In genomic region chr2:15554525-15555218, GRCh38 we compare ENCODE assay signal across 29 cellular contexts. TPM values are rescaled to one million over a fixed set of nuclear protein-coding genes. Genes with fewer than 3 reads are reported as not detected.
A peak's percentile ranks its signal among the peaks of the same experiment; 100 is the strongest.
DNase-seq lines count a peak whose midpoint lies in the region; ATAC-seq, FAIRE-seq and TF ChIP-seq lines count a peak whose summit lies in the region.
"Had no signal": no experiment of that assay in that cellular context is flagged by ENCODE, and none has a peak within 500 bp of the region (broad histone marks: within the 10 kb centered on the region; RNA-seq: fewer than 3 reads in every experiment).

No MANE protein-coding gene starts in this region.

- no peaks in the 10 kb centered on the region for H3K9me3 Mint-ChIP-seq in MCF 10A (ENCODE audit: unreplicated experiment)
- H3K9me3 Mint-ChIP-seq: activated CD4-positive, alpha-beta T cell treated with anti-CD3 and anti-CD28 coated beads, Interleukin-2, amount 10 ng/mL, durations not matched to agents 24 days and 14 days; activated naive CD4-positive, alpha-beta T cell treated with anti-CD3 and anti-CD28 coated beads for 36 hours; endodermal cell; natural killer cell treated with Interleukin-12 subunit alpha and Interleukin-12 subunit beta and Interleukin-15 and Interleukin-18, amount 100 ng/mL, for 72 hours; stimulated activated memory B cell treated with anti-CD40 and anti-IgM and Interleukin-4, amounts not matched to agents 10 μg/mL and 1 μg/mL and 100 μg/mL, for 72 hours had no signal

- H3K4me2 ChIP-seq in K562 (ENCODE audit: insufficient read depth, low read length) = peak overlapping the region; percentile 78
- H3K4me2 ChIP-seq: hepatocyte had no signal

- 4% methylated on average over 5 of the region's 5 CpGs for WGBS in K562 (ENCODE audit: insufficient coverage, low coverage, missing lambda C conversion rate)

- intact Hi-C loops in MCF 10A (cut with micrococcal nuclease) = no loop called here
- intact Hi-C loops in breast epithelium (cut with DNase I; ENCODE audit: low total_unique reads) = no loop called here
- intact Hi-C loops in K562 (cut with micrococcal nuclease) = no loop called here

- H3K27ac ChIP-seq in breast epithelium (no peak overlapping the region), K562 (ENCODE audit: extremely low read depth, low read depth, low read length) (peak overlapping the region; percentile 95)
- H3K27ac ChIP-seq: esophagus muscularis mucosa, WERI-Rb-1 had no signal

- CTCF ChIA-PET in MCF 10A (lab: Yijun Ruan, JAX) = interaction anchor here (0.6 to 2.0 kb wide), 5 partner anchors 21 to 95 kb away, joined by 3 to 9 read pairs (median 3); no protein-coding TSS in a partner anchor
- CTCF ChIA-PET in K562 (lab: Yijun Ruan, JAX; ENCODE audit: low intra/inter-chr PET ratio) = no interaction called here
- CTCF ChIA-PET in GM10248 (lab: Yijun Ruan, JAX) = interaction anchor here (1.3 kb wide), 1 partner anchor 23 kb away, joined by 7 read pairs; no protein-coding TSS in a partner anchor

- TF ChIP-seq CTCF in MCF 10A (IDR thresholded peaks at IDR 0.05; ENCODE audit: unreplicated experiment) (no peak), breast epithelium (IDR thresholded peaks at IDR 0.05) (no peak), K562 (IDR thresholded peaks at IDR 0.05 in 2 of 3, conservative IDR thresholded peaks at IDR 0.05 in 1 of 3; ENCODE audit: insufficient read depth in 2 of 3, low read depth in 1 of 3, low read length in 3 of 3) (no peak), fibroblast of mammary gland (conservative IDR thresholded peaks at IDR 0.05; ENCODE audit: control insufficient read depth, insufficient read depth, low read depth, low read length) (no peak), GM10248 (IDR thresholded peaks at IDR 0.05; ENCODE audit: control extremely low read depth, extremely low read depth, low read depth, missing control alignments) (no peak)

- H3K4me3 ChIP-seq in breast epithelium = no peak overlapping the region
- H3K4me3 ChIP-seq in K562 = peak overlapping the region; percentile 9; the same call in 1 of the 2 replicates
- no peak overlapping the region for H3K4me3 ChIP-seq in fibroblast of mammary gland (ENCODE audit: control insufficient read depth, low read depth, low read length)
- H3K4me3 ChIP-seq: esophagus muscularis mucosa, GM12878, hepatocyte had no signal

- BruUV-seq in MCF 10A (replicated peaks; lab: Mats Ljungman, UMichigan) (no TSS peak), K562 (replicated peaks; lab: Mats Ljungman, UMichigan) (no TSS peak)

- no peaks in the 10 kb centered on the region for H4K20me1 ChIP-seq in K562 (replicated peaks; ENCODE audit: control insufficient read depth, insufficient read depth, low read length)

- peak; percentile 74 for FAIRE-seq in K562 (lab: Jason Lieb, UNC)
- FAIRE-seq: GM12878, RCC 7860 had no signal

- H3K9me3 ChIP-seq in breast epithelium = no peaks in the 10 kb centered on the region
- no peaks in the 10 kb centered on the region for H3K9me3 ChIP-seq in K562 (replicated peaks; ENCODE audit: control insufficient read depth, insufficient read depth, low read depth, low read length)
- H3K9me3 ChIP-seq: esophagus muscularis mucosa had no signal

- H3K36me3 Mint-ChIP-seq in MCF 10A (ENCODE audit: insufficient read depth, unreplicated experiment) = peaks cover 24% of the 10 kb centered on the region

- H3K9me1 ChIP-seq in K562 (ENCODE audit: control insufficient read depth, insufficient read depth, low read length) = no peaks in the 10 kb centered on the region

- H3K27me3 ChIP-seq in breast epithelium (no peaks in the 10 kb centered on the region), K562 (ENCODE audit: control insufficient read depth in 2 of 2, insufficient read depth in 2 of 2, low read length in 2 of 2) (no peaks in the 10 kb centered on the region)
- H3K27me3 ChIP-seq: esophagus muscularis mucosa, hepatocyte had no signal

- H3K4me1 ChIP-seq in breast epithelium (no peaks in the 10 kb centered on the region), K562 (replicated peaks in 1 of 2; ENCODE audit: control insufficient read depth in 2 of 2, insufficient read depth in 2 of 2, low read length in 2 of 2) (peaks cover 16 to 36% of the 10 kb centered on the region in 2 experiments)

- H2AFZ ChIP-seq in K562 (ENCODE audit: low read depth, low read length) = no peak overlapping the region
- H2AFZ ChIP-seq: hepatocyte had no signal

- peaks cover 14% of the 10 kb centered on the region for H3K4me1 Mint-ChIP-seq in MCF 10A (ENCODE audit: insufficient read depth, unreplicated experiment)

- POLR2A ChIA-PET in MCF 10A (lab: Yijun Ruan, JAX) (no interaction called here), K562 (lab: Yijun Ruan, JAX) (interaction anchor here (0.7 to 2.7 kb wide), 10 partner anchors 7 to 58 kb away, joined by 3 to 13 read pairs (median 4); partner anchors contain the start of gene NBAS), GM10248 (lab: Yijun Ruan, JAX) (no interaction called here)

- TF ChIP-seq RAD21 in K562 (CRISPR knock-in tag; conservative IDR thresholded peaks at IDR 0.05 in 1 of 2, IDR thresholded peaks at IDR 0.05 in 1 of 2) = peak; percentile 19 to 21; a peak in 2 of 4 replicates

- DNase-seq in MCF 10A (ENCODE audit: unreplicated experiment) = no peak
- no peak for DNase-seq in breast epithelium (ENCODE audit: low spot score in 2 of 2)
- peak in 1 of 4 experiments; percentile 62 for DNase-seq in K562 (ENCODE audit: extremely low read depth in 1 of 4, low spot score in 3 of 4)
- DNase-seq in fibroblast of mammary gland (ENCODE audit: low read depth) = peak; percentile 22
- peak; percentile 10 for DNase-seq in stromal cell of bone marrow (ENCODE audit: low read depth)
- DNase-seq in GM10248 (ENCODE audit: extremely low spot score) = no peak
- DNase-seq: ACHN; activated CD4-positive, alpha-beta T cell treated with anti-CD3 and anti-CD28 coated beads, Interleukin-2, amount 10 ng/mL, durations not matched to agents 24 days and 14 days; activated naive CD4-positive, alpha-beta T cell treated with anti-CD3 and anti-CD28 coated beads for 36 hours; cortex of kidney; EL; endodermal cell; H7; left colon; NCI-H1048; NCI-H774; SHP77 treated with DMSO at 0.1 percent for 48 hours; substantia nigra; SW 1271; trophoblast cell; WERI-Rb-1 had no signal

- H3K36me3 ChIP-seq in breast epithelium (no peaks in the 10 kb centered on the region), K562 (ENCODE audit: control insufficient read depth, insufficient read depth, low read length) (peaks cover 67% of the 10 kb centered on the region)

- in situ Hi-C loops in K562 (cut with MboI) = no loop called here

- TF ChIP-seq EP300 in K562 (IDR thresholded peaks at IDR 0.05; ENCODE audit: low read length) = peak; percentile 61; the same call in 1 of the 2 replicates

- H3K9ac ChIP-seq in K562 (ENCODE audit: insufficient read depth in 1 of 2, low read depth in 2 of 2, low read length in 2 of 2) = peak overlapping the region in 1 of 2 experiments; percentile 76; a peak in 3 of 4 replicates

- ATAC-seq in K562 (peak; percentile 57), HG03045 (IDR thresholded peaks at IDR 0.05; ENCODE audit: unreplicated experiment) (no peak), HG02870 (IDR thresholded peaks at IDR 0.05; ENCODE audit: unreplicated experiment) (no peak)
- ATAC-seq: GM12878; left colon; natural killer cell treated with Interleukin-12 subunit alpha and Interleukin-12 subunit beta and Interleukin-15 and Interleukin-18, amount 100 ng/mL, for 72 hours; stimulated activated memory B cell treated with anti-CD40 and anti-IgM and Interleukin-4, amounts not matched to agents 10 μg/mL and 1 μg/mL and 100 μg/mL, for 72 hours had no signal

- no peaks in the 10 kb centered on the region for H3K27me3 Mint-ChIP-seq in MCF 10A (ENCODE audit: insufficient read depth, unreplicated experiment)
- H3K27me3 Mint-ChIP-seq: activated CD4-positive, alpha-beta T cell treated with anti-CD3 and anti-CD28 coated beads, Interleukin-2, amount 10 ng/mL, durations not matched to agents 24 days and 14 days; natural killer cell treated with Interleukin-12 subunit alpha and Interleukin-12 subunit beta and Interleukin-15 and Interleukin-18, amount 100 ng/mL, for 72 hours; stimulated activated memory B cell treated with anti-CD40 and anti-IgM and Interleukin-4, amounts not matched to agents 10 μg/mL and 1 μg/mL and 100 μg/mL, for 72 hours had no signal

- peak overlapping the region; percentile 12 for H3K4me3 Mint-ChIP-seq in MCF 10A (ENCODE audit: unreplicated experiment)
- H3K4me3 Mint-ChIP-seq: activated CD4-positive, alpha-beta T cell treated with anti-CD3 and anti-CD28 coated beads, Interleukin-2, amount 10 ng/mL, durations not matched to agents 24 days and 14 days; activated naive CD4-positive, alpha-beta T cell treated with anti-CD3 and anti-CD28 coated beads for 36 hours; endodermal cell; natural killer cell treated with Interleukin-12 subunit alpha and Interleukin-12 subunit beta and Interleukin-15 and Interleukin-18, amount 100 ng/mL, for 72 hours; stimulated activated memory B cell treated with anti-CD40 and anti-IgM and Interleukin-4, amounts not matched to agents 10 μg/mL and 1 μg/mL and 100 μg/mL, for 72 hours had no signal

- no peak for TF ChIP-seq POLR2A in breast epithelium (IDR thresholded peaks at IDR 0.05)
- no peak for TF ChIP-seq POLR2A in K562 (conservative IDR thresholded peaks at IDR 0.05)

- H3K27ac Mint-ChIP-seq in MCF 10A (ENCODE audit: low read depth, unreplicated experiment) = no peak overlapping the region
- H3K27ac Mint-ChIP-seq: activated CD4-positive, alpha-beta T cell treated with anti-CD3 and anti-CD28 coated beads, Interleukin-2, amount 10 ng/mL, durations not matched to agents 24 days and 14 days; activated naive CD4-positive, alpha-beta T cell treated with anti-CD3 and anti-CD28 coated beads for 36 hours; endodermal cell; natural killer cell treated with Interleukin-12 subunit alpha and Interleukin-12 subunit beta and Interleukin-15 and Interleukin-18, amount 100 ng/mL, for 72 hours; stimulated activated memory B cell treated with anti-CD40 and anti-IgM and Interleukin-4, amounts not matched to agents 10 μg/mL and 1 μg/mL and 100 μg/mL, for 72 hours had no signal

- peaks cover 84% of the 10 kb centered on the region for H3K79me2 ChIP-seq in K562 (ENCODE audit: control insufficient read depth, insufficient read depth, low read length)

RNA-seq across cellular contexts. Expression of gene NBAS, which starts 6.5 kb away (rescaled TPM):
- total RNA-seq in MCF 10A (2022) (46.4 and 55.6 TPM in 2 replicates), breast epithelium (10 to 100 TPM; 44.9 to 59.1 (median 45.1) TPM), K562 (2014; rRNA removed) (69.9 and 79.6 TPM in 2 replicates), K562 (2014; rRNA removed; fragmentation: Illumina TruSeq; extraction: Trizol) (90.3 and 91.4 TPM in 2 replicates), K562 (2015; rRNA removed; fragmentation: Illumina TruSeq; extraction: Trizol) (90.1 and 94.4 TPM in 2 replicates), K562 (2021) (91.2 and 95.8 TPM in 2 replicates)
- total RNA-seq in K562 (2011; cell fraction: chromatin; rRNA removed; ENCODE audit: low replicate concordance) = 91.7 and 241 TPM in 2 replicates
- 43.5 and 55.7 TPM in 2 replicates for total RNA-seq in K562 (2011; cell fraction: nucleolus; rRNA removed)
- 65.8 and 79.2 TPM in 2 replicates for total RNA-seq in K562 (2011; cell fraction: nucleoplasm; rRNA removed)
- polyA plus RNA-seq in K562 (2011; rRNA removed) (55.3 and 56.7 TPM in 2 replicates), K562 (2014; fragmentation: Illumina TruSeq; extraction: Trizol) (63.7 and 70.8 TPM in 2 replicates), K562 (2014; fragmentation: Nextera tagmentation; extraction: Ambion mirVana) (10 to 100 TPM; 15.3 to 33.5 TPM), K562 (2014; rRNA removed) (43.1 and 49.5 TPM in 2 replicates)
- polyA plus RNA-seq in K562 (2011; cell fraction: cytosol; rRNA removed) = 40.2 and 57.1 TPM in 2 replicates
- polyA plus RNA-seq in K562 (2011; cell fraction: nucleus; rRNA removed) = 61.7 and 63.2 TPM in 2 replicates
- polyA plus RNA-seq in K562 (2012) = 55.4 and 126 TPM in 2 replicates
- polyA minus RNA-seq in K562 (2011; rRNA and poly(A)+ RNA removed) = 182 and 229 TPM in 2 replicates
- polyA minus RNA-seq in K562 (2011; cell fraction: cytosol; rRNA and poly(A)+ RNA removed) = 75.2 and 76.4 TPM in 2 replicates
- 67.5 and 123 TPM in 2 replicates for polyA minus RNA-seq in K562 (2011; cell fraction: nucleus; rRNA and poly(A)+ RNA removed)

RNA-seq across cellular contexts. Expression of gene DDX1, which starts 37.0 kb away (rescaled TPM):
- total RNA-seq in MCF 10A (2022) (97.8 and 119 TPM in 2 replicates), breast epithelium (10 to 100 TPM; 57.4 to 72.6 (median 71.0) TPM), K562 (2014; rRNA removed) (116 and 118 TPM in 2 replicates), K562 (2014; rRNA removed; fragmentation: Illumina TruSeq; extraction: Trizol) (277 and 293 TPM in 2 replicates), K562 (2015; rRNA removed; fragmentation: Illumina TruSeq; extraction: Trizol) (212 and 232 TPM in 2 replicates), K562 (2021) (190 and 203 TPM in 2 replicates)
- 46.4 and 156 TPM in 2 replicates for total RNA-seq in K562 (2011; cell fraction: chromatin; rRNA removed; ENCODE audit: low replicate concordance)
- 25.7 and 32.1 TPM in 2 replicates for total RNA-seq in K562 (2011; cell fraction: nucleolus; rRNA removed)
- 53.1 and 62.4 TPM in 2 replicates for total RNA-seq in K562 (2011; cell fraction: nucleoplasm; rRNA removed)
- polyA plus RNA-seq in K562 (2011; rRNA removed) (143 and 249 TPM in 2 replicates), K562 (2014; fragmentation: Illumina TruSeq; extraction: Trizol) (217 and 239 TPM in 2 replicates), K562 (2014; fragmentation: Nextera tagmentation; extraction: Ambion mirVana) (100 to 1,000 TPM; 172 to 265 TPM), K562 (2014; rRNA removed) (176 and 184 TPM in 2 replicates)
- polyA plus RNA-seq in K562 (2011; cell fraction: cytosol; rRNA removed) = 32.5 and 67.6 TPM in 2 replicates
- polyA plus RNA-seq in K562 (2011; cell fraction: nucleus; rRNA removed) = 41.8 and 80.5 TPM in 2 replicates
- polyA plus RNA-seq in K562 (2012) = 113 and 183 TPM in 2 replicates
- polyA minus RNA-seq in K562 (2011; rRNA and poly(A)+ RNA removed) = 229 and 258 TPM in 2 replicates
- polyA minus RNA-seq in K562 (2011; cell fraction: cytosol; rRNA and poly(A)+ RNA removed) = 54.7 and 90.4 TPM in 2 replicates
- polyA minus RNA-seq in K562 (2011; cell fraction: nucleus; rRNA and poly(A)+ RNA removed) = 44.2 and 74.3 TPM in 2 replicates

Comparison
In these comparisons a context has a peak if more than half of its experiments do, and no peak if none do; other contexts are left out.
1. DNase-seq: peak in fibroblast of mammary gland (single experiment) and stromal cell of bone marrow (single experiment); none in MCF 10A (single experiment), breast epithelium (0 of 2) and GM10248 (single experiment).